ENCODE assay signal across 11 cellular contexts in the genomic region with DNA sequence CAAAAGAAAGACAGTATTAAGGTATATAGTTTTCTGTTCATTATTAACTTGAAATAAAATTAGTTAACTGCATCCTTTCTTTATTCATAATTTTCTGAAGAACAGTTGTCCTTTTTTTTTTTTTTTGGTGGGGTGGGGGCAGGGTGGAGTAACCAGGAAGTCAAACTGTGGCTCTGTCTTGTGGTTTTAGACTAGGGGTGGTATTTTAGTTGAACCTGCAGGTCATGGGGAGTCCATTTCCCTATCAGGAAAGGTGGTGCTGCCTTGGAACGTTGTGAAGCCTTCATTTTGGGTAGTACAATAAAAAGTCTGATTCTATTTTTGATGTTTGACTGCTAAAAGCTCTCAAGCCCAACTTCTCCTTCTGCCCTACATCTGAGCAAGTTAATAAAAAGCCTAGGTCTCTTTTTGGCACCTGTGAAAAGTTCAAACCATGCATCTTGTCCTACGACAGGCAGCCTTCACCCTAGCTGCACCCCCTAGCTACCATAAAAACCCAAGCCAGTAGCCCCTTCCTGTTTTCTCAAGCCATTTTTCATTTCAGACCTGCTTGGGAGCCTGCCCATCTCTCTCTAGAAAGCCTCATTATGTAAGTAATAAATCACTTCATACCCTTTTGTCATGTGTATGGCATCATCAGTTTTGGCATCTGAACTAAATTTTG. TPM values are rescaled to one million over a fixed set of nuclear protein-coding genes. Genes with fewer than 3 reads are reported as not detected.
A peak's percentile ranks its signal among the peaks of the same experiment; 100 is the strongest.
DNase-seq lines count a peak whose midpoint lies in the region; ATAC-seq and TF ChIP-seq lines count a peak whose summit lies in the region.
"Had no signal": no experiment of that assay in that cellular context is flagged by ENCODE, and none has a peak within 500 bp of the region (broad histone marks: within the 10 kb centered on the region; RNA-seq: fewer than 3 reads in every experiment).

No MANE protein-coding gene starts in this region.

- no peak for TF ChIP-seq EP300 in gastroesophageal sphincter (IDR thresholded peaks at IDR 0.05)

- no peak overlapping the region for H3K23ac ChIP-seq in mesenchymal stem cell (ENCODE audit: low read length in 2 of 2)

- no peak overlapping the region for H2BK5ac ChIP-seq in mesenchymal stem cell (ENCODE audit: low read depth, low read length, poor library complexity, severe bottlenecking)

- H3K4me2 ChIP-seq in DND-41 (ENCODE audit: insufficient read depth, low read length) (no peak overlapping the region), mesenchymal stem cell (ENCODE audit: low read length, poor library complexity, severe bottlenecking) (no peak overlapping the region)

- peak overlapping the region in 1 of 2 experiments; percentile 26 for H3K4ac ChIP-seq in mesenchymal stem cell (ENCODE audit: low read depth in 1 of 2, low read length in 2 of 2)

- no peaks in the 10 kb centered on the region for H3K79me1 ChIP-seq in mesenchymal stem cell (replicated peaks; ENCODE audit: low read length, poor library complexity, severe bottlenecking)

- no peak overlapping the region for H4K8ac ChIP-seq in mesenchymal stem cell (ENCODE audit: low read length)

- no peak overlapping the region for H2BK120ac ChIP-seq in mesenchymal stem cell (ENCODE audit: low read depth, low read length)

- no peak overlapping the region for H4K91ac ChIP-seq in mesenchymal stem cell (ENCODE audit: low read length)

- H3K27me3 ChIP-seq in DND-41 (ENCODE audit: insufficient read depth, low read length, poor library complexity) = no peaks in the 10 kb centered on the region
- H3K27me3 ChIP-seq in gastroesophageal sphincter = no peaks in the 10 kb centered on the region
- H3K27me3 ChIP-seq in mesenchymal stem cell (ENCODE audit: control insufficient read depth in 1 of 2, insufficient read depth in 1 of 2, low read length in 2 of 2) = peaks cover 0 to 3% of the 10 kb centered on the region in 2 experiments

- H3K9me3 ChIP-seq in DND-41 (ENCODE audit: insufficient read depth, low read length, severe bottlenecking) = no peaks in the 10 kb centered on the region
- H3K9me3 ChIP-seq in gastroesophageal sphincter = no peaks in the 10 kb centered on the region
- H3K9me3 ChIP-seq in mesenchymal stem cell (ENCODE audit: control insufficient read depth, low read length) = no peaks in the 10 kb centered on the region

- H3K27ac ChIP-seq in DND-41 (ENCODE audit: low read length) (peak overlapping the region; percentile 51), gastroesophageal sphincter (no peak overlapping the region), mesenchymal stem cell (ENCODE audit: low read length, poor library complexity, severe bottlenecking) (no peak overlapping the region)

- DNase-seq in DND-41 = peak; percentile 29
- peak; percentile 68 for DNase-seq in NOMO-1 treated with DMSO at 0.1 percent for 48 hours (lab: John Stamatoyannopoulos, UW; ENCODE audit: unreplicated experiment)
- DNase-seq in NCI-H1694 (lab: John Stamatoyannopoulos, UW) = no peak
- no peak for DNase-seq in activated T-cell treated with anti-CD3 and anti-CD28 coated beads, Interleukin-2, amount 50 U/mL, for 1 hour
- DNase-seq in mesenchymal stem cell = no peak
- DNase-seq: islet precursor cell, NCI-H146 had no signal

- H3K79me2 ChIP-seq in DND-41 (ENCODE audit: insufficient read depth, low read length) = no peaks in the 10 kb centered on the region

- ATAC-seq in DND-41 (ENCODE audit: insufficient read depth, low read depth) = peak; percentile 86
- peak; percentile 69 for ATAC-seq in GM19023 (IDR thresholded peaks at IDR 0.05; ENCODE audit: unreplicated experiment)
- ATAC-seq in HG02852 (IDR thresholded peaks at IDR 0.05; ENCODE audit: unreplicated experiment) = peak; percentile 84
- no peak for ATAC-seq in gastroesophageal sphincter
- ATAC-seq: SK-N-SH treated with all-trans-retinoic acid at 6 μM for 48 hours had no signal

- TF ChIP-seq CTCF in DND-41 (IDR thresholded peaks at IDR 0.05; ENCODE audit: borderline replicate concordance, extremely low read depth, low read length, poor library complexity, severe bottlenecking) (no peak), gastroesophageal sphincter (IDR thresholded peaks at IDR 0.05) (no peak)

- no peak for TF ChIP-seq POLR2A in gastroesophageal sphincter (IDR thresholded peaks at IDR 0.05)

- no peak overlapping the region for H3K18ac ChIP-seq in mesenchymal stem cell (ENCODE audit: low read depth in 1 of 2, low read length in 2 of 2)

- H3K4me3 ChIP-seq in DND-41 (ENCODE audit: low read depth in 1 of 2, low read length in 2 of 2) = no peak overlapping the region
- H3K4me3 ChIP-seq in gastroesophageal sphincter = no peak overlapping the region
- H3K4me3 ChIP-seq in mesenchymal stem cell (ENCODE audit: insufficient read depth in 1 of 2, low read depth in 1 of 2, low read length in 2 of 2) = no peak overlapping the region

- no peak overlapping the region for H2BK15ac ChIP-seq in mesenchymal stem cell (ENCODE audit: low read depth, poor library complexity, severe bottlenecking)

- H3K4me1 ChIP-seq in DND-41 (ENCODE audit: insufficient read depth, low read length) (peaks cover 10% of the 10 kb centered on the region), gastroesophageal sphincter (no peaks in the 10 kb centered on the region), mesenchymal stem cell (ENCODE audit: control insufficient read depth, insufficient read depth, low read depth, low read length) (no peaks in the 10 kb centered on the region)

- H2BK12ac ChIP-seq in mesenchymal stem cell (ENCODE audit: low read length in 2 of 2) = no peak overlapping the region

- H3K9ac ChIP-seq in DND-41 (ENCODE audit: low read depth, low read length) (no peak overlapping the region), mesenchymal stem cell (ENCODE audit: low read length) (no peak overlapping the region)

- H2AK5ac ChIP-seq in mesenchymal stem cell (ENCODE audit: low read length, severe bottlenecking) = no peak overlapping the region

- WGBS in gastroesophageal sphincter (ENCODE audit: low coverage in 1 of 2), 2 donors = 78 to 100% methylated on average over 1 to 2 of the region's 2 CpGs
- 75% methylated on average over 2 of the region's 2 CpGs for WGBS in mesenchymal stem cell

- H2AFZ ChIP-seq in DND-41 (ENCODE audit: low read depth, low read length) (peak overlapping the region; percentile 66), mesenchymal stem cell (ENCODE audit: low read depth, low read length) (no peak overlapping the region)

- H3K14ac ChIP-seq in mesenchymal stem cell (ENCODE audit: low read length in 2 of 2) = no peak overlapping the region

- no peaks in the 10 kb centered on the region for H4K20me1 ChIP-seq in DND-41 (ENCODE audit: insufficient read depth, low read length)

- no peaks in the 10 kb centered on the region for H3K36me3 ChIP-seq in DND-41 (ENCODE audit: insufficient read depth, low read length)
- H3K36me3 ChIP-seq in gastroesophageal sphincter = no peaks in the 10 kb centered on the region
- H3K36me3 ChIP-seq in mesenchymal stem cell (ENCODE audit: control insufficient read depth in 1 of 2, insufficient read depth in 2 of 2, low read depth in 1 of 2, low read length in 2 of 2) = no peaks in the 10 kb centered on the region

RNA-seq across cellular contexts. Expression of gene RIOX2, which starts 31.2 kb away (rescaled TPM):
- total RNA-seq in gastroesophageal sphincter = 10 to 100 TPM; 22.3 to 32.0 (median 24.4) TPM
- 24.3 TPM for polyA plus RNA-seq in mesenchymal stem cell (2013, experiment 1 of 2)
- polyA plus RNA-seq in mesenchymal stem cell (2013, experiment 2 of 2) = 23.7 TPM

RNA-seq across cellular contexts. Expression of gene GABRR3, which starts 31.7 kb away (rescaled TPM):
- not detected for total RNA-seq in gastroesophageal sphincter
- 0.01 TPM for polyA plus RNA-seq in mesenchymal stem cell (2013, experiment 1 of 2)
- polyA plus RNA-seq in mesenchymal stem cell (2013, experiment 2 of 2) = 0.03 TPM

Comparison
In these comparisons a context has a peak if more than half of its experiments do, and no peak if none do; other contexts are left out.
1. DNase-seq: peak in DND-41 (single experiment) and NOMO-1 treated with DMSO at 0.1 percent for 48 hours (single experiment); none in NCI-H1694 (single experiment), activated T-cell treated with anti-CD3 and anti-CD28 coated beads, Interleukin-2, amount 50 U/mL, for 1 hour (single experiment) and mesenchymal stem cell (single experiment).